ENCODE assay signal across 12 cellular contexts in genomic region chr1:24963099-24963872, GRCh38. TPM values are rescaled to one million over a fixed set of nuclear protein-coding genes. Genes with fewer than 3 reads are reported as not detected.
DNase-seq lines count a peak whose midpoint lies in the region; ATAC-seq, FAIRE-seq and TF ChIP-seq lines count a peak whose summit lies in the region.
"Had no signal": no experiment of that assay in that cellular context is flagged by ENCODE, and none has a peak within 500 bp of the region (broad histone marks: within the 10 kb centered on the region; RNA-seq: fewer than 3 reads in every experiment).

No MANE protein-coding gene starts in this region.

- H3K36me3 ChIP-seq in DND-41 (ENCODE audit: insufficient read depth, low read length) (no peaks in the 10 kb centered on the region), kidney (ENCODE audit: control insufficient read depth in 1 of 2, insufficient read depth in 2 of 2, low read length in 2 of 2) (no peaks in the 10 kb centered on the region)
- H3K36me3 ChIP-seq: right lobe of liver, suprapubic skin had no signal

- H3K27me3 ChIP-seq in DND-41 (ENCODE audit: insufficient read depth, low read length, poor library complexity) = no peaks in the 10 kb centered on the region
- H3K27me3 ChIP-seq: right lobe of liver had no signal

- no peak overlapping the region for H2AFZ ChIP-seq in DND-41 (ENCODE audit: low read depth, low read length)

- H3K79me2 ChIP-seq in DND-41 (ENCODE audit: insufficient read depth, low read length) = no peaks in the 10 kb centered on the region

- H3K4me2 ChIP-seq in DND-41 (ENCODE audit: insufficient read depth, low read length) = no peak overlapping the region

- ATAC-seq in DND-41 (ENCODE audit: insufficient read depth, low read depth) (no peak), HG03139 (IDR thresholded peaks at IDR 0.05; ENCODE audit: unreplicated experiment) (no peak), left cardiac atrium (no peak)

- no peak overlapping the region for H3K27ac ChIP-seq in DND-41 (ENCODE audit: low read length)
- H3K27ac ChIP-seq in kidney (ENCODE audit: low read depth in 2 of 2, low read length in 2 of 2) = no peak overlapping the region
- H3K27ac ChIP-seq: epithelial cell of prostate, right lobe of liver, suprapubic skin had no signal

- no peak overlapping the region for H3K9ac ChIP-seq in DND-41 (ENCODE audit: low read depth, low read length)
- H3K9ac ChIP-seq in kidney (ENCODE audit: low read length in 2 of 2) = no peak overlapping the region

- peak; percentile 33 for TF ChIP-seq CTCF in DND-41 (IDR thresholded peaks at IDR 0.05; ENCODE audit: borderline replicate concordance, extremely low read depth, low read length, poor library complexity, severe bottlenecking)
- no peak for TF ChIP-seq CTCF in kidney (IDR thresholded peaks at IDR 0.05; ENCODE audit: borderline replicate concordance, extremely low read depth, insufficient read depth)

- H3K9me3 ChIP-seq in DND-41 (ENCODE audit: insufficient read depth, low read length, severe bottlenecking) = no peaks in the 10 kb centered on the region
- H3K9me3 ChIP-seq in kidney (ENCODE audit: control insufficient read depth in 1 of 2, low read length in 2 of 2) = no peaks in the 10 kb centered on the region
- H3K9me3 ChIP-seq: right lobe of liver, suprapubic skin had no signal

- H4K20me1 ChIP-seq in DND-41 (ENCODE audit: insufficient read depth, low read length) = 0 out of 2 replicates have a peak, but pooled peaks cover 3% of the 10 kb centered on the region

- H3K4me3 ChIP-seq in DND-41 (ENCODE audit: low read depth in 1 of 2, low read length in 2 of 2) = no peak overlapping the region
- H3K4me3 ChIP-seq in kidney (ENCODE audit: low read length in 2 of 2) = no peak overlapping the region
- H3K4me3 ChIP-seq: right lobe of liver, suprapubic skin had no signal

- H3K4me1 ChIP-seq in DND-41 (ENCODE audit: insufficient read depth, low read length) = peaks cover 24% of the 10 kb centered on the region
- no peaks in the 10 kb centered on the region for H3K4me1 ChIP-seq in kidney (ENCODE audit: control insufficient read depth in 1 of 2, insufficient read depth in 1 of 2, low read depth in 1 of 2, low read length in 2 of 2)
- H3K4me1 ChIP-seq: right lobe of liver, suprapubic skin had no signal

- peak; percentile 53 for TF ChIP-seq POLR2A in GM19193 (IDR thresholded peaks at IDR 0.05; ENCODE audit: extremely low read depth, insufficient read depth, insufficient read length)

- intact Hi-C loops in kidney (cut with DNase I) (no loop called here), left cardiac atrium (cut with DNase I) (no loop called here)

- FAIRE-seq in kidney (lab: Jason Lieb, UNC) = no peak

- peak; percentile 29 for DNase-seq in DND-41
- peak; percentile 38 for DNase-seq in activated CD4-positive, alpha-beta T cell treated with anti-CD3 and anti-CD28 coated beads, Interleukin-2, amount 50 U/mL, for 1 hour
- peak; percentile 53 for DNase-seq in kidney
- DNase-seq in left cardiac atrium = no peak
- no peak for DNase-seq in COLO829 (ENCODE audit: low spot score)
- no peak for DNase-seq in SKM-1 treated with dmso at 0.1 percent for 144 hours (lab: John Stamatoyannopoulos, UW; ENCODE audit: unreplicated experiment)
- DNase-seq: DMS79 treated with DMSO at 0.1 percent for 48 hours had no signal

RNA-seq across cellular contexts. Expression of gene RUNX3, which starts 33.2 kb away (rescaled TPM):
- total RNA-seq in kidney (7.9 TPM), left cardiac atrium (1 to 10 TPM; 1.3 to 2.4 TPM)
- 0.47 TPM for polyA plus RNA-seq in kidney (ENCODE audit: insufficient read depth, low read depth, low replicate concordance)

Comparison
In these comparisons a context has a peak if more than half of its experiments do, and no peak if none do; other contexts are left out.
1. DNase-seq: peak in DND-41 (single experiment), activated CD4-positive, alpha-beta T cell treated with anti-CD3 and anti-CD28 coated beads, Interleukin-2, amount 50 U/mL, for 1 hour (single experiment) and kidney (single experiment); none in left cardiac atrium (single experiment), COLO829 (single experiment) and SKM-1 treated with dmso at 0.1 percent for 144 hours (single experiment).